32 cellular contexts compared by ENCODE assay signal in the genomic region with DNA sequence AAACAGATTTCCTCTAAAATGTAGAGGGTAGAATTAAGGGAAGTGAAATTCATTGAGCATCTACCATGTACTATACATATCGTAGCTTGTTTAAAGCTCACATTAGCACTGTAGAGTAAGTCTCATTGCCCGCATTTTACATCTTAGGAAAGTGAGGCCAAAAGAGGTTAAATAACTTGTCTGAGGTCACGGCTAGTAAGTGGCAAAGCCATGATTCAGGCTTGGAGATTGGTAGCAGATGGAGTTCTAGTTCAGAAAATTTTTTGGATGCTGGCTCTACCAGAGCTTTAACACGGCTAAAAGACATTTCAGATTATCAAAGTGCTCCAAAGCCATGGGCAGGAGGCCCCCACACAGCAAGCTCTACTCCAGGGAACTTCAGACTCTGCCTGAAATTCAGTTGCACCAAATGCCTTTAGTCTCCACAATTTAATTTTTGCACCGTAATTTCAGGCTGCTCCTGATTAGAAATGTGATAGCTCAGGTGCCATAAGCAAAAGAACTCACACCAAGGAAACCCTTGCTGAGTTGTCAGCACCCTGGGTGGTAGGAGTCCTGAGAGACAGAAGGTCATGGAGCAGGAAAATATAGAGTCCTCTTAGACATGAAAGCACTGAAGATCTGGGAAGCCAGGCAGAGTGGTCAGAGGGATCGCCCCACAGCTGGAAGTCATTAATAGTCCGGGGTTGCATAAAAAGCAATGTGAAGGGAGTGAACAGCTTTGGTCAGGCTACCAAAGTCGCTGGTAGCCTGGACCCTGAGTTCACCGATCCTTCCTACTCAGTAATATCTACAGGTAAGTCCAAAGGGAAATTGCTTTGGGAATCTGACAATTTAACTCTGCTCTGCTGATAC. TPM values are rescaled to one million over a fixed set of nuclear protein-coding genes. Genes with fewer than 3 reads are reported as not detected.
A peak's percentile ranks its signal among the peaks of the same experiment; 100 is the strongest.
DNase-seq lines count a peak whose midpoint lies in the region; ATAC-seq and TF ChIP-seq lines count a peak whose summit lies in the region.
"Had no signal": no experiment of that assay in that cellular context is flagged by ENCODE, and none has a peak within 500 bp of the region (broad histone marks: within the 10 kb centered on the region; RNA-seq: fewer than 3 reads in every experiment).

No MANE protein-coding gene starts in this region.

- H3K9me3 ChIP-seq in MG63 = no peaks in the 10 kb centered on the region
- H3K9me3 ChIP-seq: adrenal gland, BLaER1, thoracic aorta had no signal

- no peak for ATAC-seq in stimulated activated naive CD8-positive, alpha-beta T cell treated with anti-CD3 and anti-CD28 coated beads, Interleukin-15, amount 100 ng/mL, for 72 hours
- ATAC-seq: activated CD8-positive, alpha-beta memory T cell treated with anti-CD3 and anti-CD28 coated beads, Interleukin-2, amount 10 ng/mL, durations not matched to agents 7 days and 5 days; left lobe of liver; Panc1 had no signal

- H3K4me3 ChIP-seq in MG63 = no peak overlapping the region
- H3K4me3 ChIP-seq: adrenal gland, BLaER1, thoracic aorta had no signal

- peaks cover 32% of the 10 kb centered on the region for H3K27me3 ChIP-seq in MG63
- H3K27me3 ChIP-seq: adrenal gland, BLaER1 had no signal

- no peak overlapping the region for H3K4me3 Mint-ChIP-seq in HFFc6
- H3K4me3 Mint-ChIP-seq in stimulated activated naive CD8-positive, alpha-beta T cell treated with anti-CD3 and anti-CD28 coated beads, Interleukin-15, amount 100 ng/mL, for 72 hours = no peak overlapping the region
- H3K4me3 Mint-ChIP-seq: activated CD8-positive, alpha-beta memory T cell treated with anti-CD3 and anti-CD28 coated beads, Interleukin-2, amount 10 ng/mL, durations not matched to agents 7 days and 5 days; naive B cell had no signal

- H3K4me1 Mint-ChIP-seq in HFFc6 (ENCODE audit: low read depth) = peaks cover 26% of the 10 kb centered on the region
- no peaks in the 10 kb centered on the region for H3K4me1 Mint-ChIP-seq in stimulated activated naive CD8-positive, alpha-beta T cell treated with anti-CD3 and anti-CD28 coated beads, Interleukin-15, amount 100 ng/mL, for 72 hours
- H3K4me1 Mint-ChIP-seq: activated CD8-positive, alpha-beta memory T cell treated with anti-CD3 and anti-CD28 coated beads, Interleukin-2, amount 10 ng/mL, durations not matched to agents 7 days and 5 days had no signal

- TF ChIP-seq CTCF in AG09319 (IDR thresholded peaks at IDR 0.05; ENCODE audit: low read depth, low read length) (no peak), HFFc6 (IDR thresholded peaks at IDR 0.05) (no peak)

- no peaks in the 10 kb centered on the region for H3K9me3 Mint-ChIP-seq in HFFc6
- H3K9me3 Mint-ChIP-seq in stimulated activated naive CD8-positive, alpha-beta T cell treated with anti-CD3 and anti-CD28 coated beads, Interleukin-15, amount 100 ng/mL, for 72 hours = no peaks in the 10 kb centered on the region
- H3K9me3 Mint-ChIP-seq: naive B cell had no signal

- H3K36me3 Mint-ChIP-seq in HFFc6 (ENCODE audit: low read depth) = no peaks in the 10 kb centered on the region
- H3K36me3 Mint-ChIP-seq: activated CD8-positive, alpha-beta memory T cell treated with anti-CD3 and anti-CD28 coated beads, Interleukin-2, amount 10 ng/mL, durations not matched to agents 7 days and 5 days; naive B cell had no signal

- H3K36me3 ChIP-seq in MG63 = no peaks in the 10 kb centered on the region
- H3K36me3 ChIP-seq: adrenal gland, BLaER1, thoracic aorta had no signal

- no peak overlapping the region for H3K27ac Mint-ChIP-seq in HFFc6
- H3K27ac Mint-ChIP-seq in stimulated activated naive CD8-positive, alpha-beta T cell treated with anti-CD3 and anti-CD28 coated beads, Interleukin-15, amount 100 ng/mL, for 72 hours = no peak overlapping the region
- H3K27ac Mint-ChIP-seq: activated CD8-positive, alpha-beta memory T cell treated with anti-CD3 and anti-CD28 coated beads, Interleukin-2, amount 10 ng/mL, durations not matched to agents 7 days and 5 days; naive B cell had no signal

- DNase-seq in AG09319 (ENCODE audit: extremely low read depth, low read depth) (peak; percentile 50), HFFc6 (peak; percentile 16), fibroblast of gingiva (ENCODE audit: low read depth) (peak; percentile 73), myocyte (ENCODE audit: low read depth) (peak; percentile 26), NCI-H774 (lab: John Stamatoyannopoulos, UW) (no peak), MG63 (no peak), NCI-H69 (lab: John Stamatoyannopoulos, UW) (no peak)
- DNase-seq in stimulated activated naive CD8-positive, alpha-beta T cell treated with anti-CD3 and anti-CD28 coated beads, Interleukin-15, amount 100 ng/mL, for 72 hours = no peak
- DNase-seq: activated CD4-positive, alpha-beta T cell treated with anti-CD3 and anti-CD28 coated beads, Interleukin-2, amount 50 U/mL, for 1 hour; activated CD8-positive, alpha-beta memory T cell treated with anti-CD3 and anti-CD28 coated beads, Interleukin-2, amount 10 ng/mL, durations not matched to agents 7 days and 5 days; activated naive CD4-positive, alpha-beta T cell; activated T-cell treated with anti-CD3 and anti-CD28 coated beads, Interleukin-2, amount 50 U/mL, for 48 hours; adrenal gland; effector CD8-positive, alpha-beta T cell; GF-D8; GOT3; hypothalamus; naive B cell; NCI-H1092 treated with DMSO at 0.1 percent for 48 hours; NCI-H187; NCI-H524; nucleus accumbens; SHP77 treated with DMSO at 0.1 percent for 48 hours; stimulated activated naive CD4-positive, alpha-beta T cell treated with Interleukin-2 at 50 U/mL for 16 hours; T1000 had no signal

- peaks cover 27% of the 10 kb centered on the region for H3K27me3 Mint-ChIP-seq in HFFc6 (ENCODE audit: insufficient read depth)
- H3K27me3 Mint-ChIP-seq in stimulated activated naive CD8-positive, alpha-beta T cell treated with anti-CD3 and anti-CD28 coated beads, Interleukin-15, amount 100 ng/mL, for 72 hours = peaks cover 62% of the 10 kb centered on the region

RNA-seq across cellular contexts. Expression of a gene that starts 55.2 kb away (rescaled TPM):
- total RNA-seq in HFFc6 (2021; fragmentation: NEBNext Ultra II Directional; extraction: Animal tissue kit (Norgen Biotek cat#: 25700)) = not detected
- total RNA-seq in myocyte = not detected in 2 replicates
- polyA plus RNA-seq in myocyte (2012) = 0.30 TPM
- total RNA-seq in MG63 (2014; rRNA removed; shearing (Covaris generic); ENCODE audit: low replicate concordance) = not detected in 2 replicates
- total RNA-seq: activated CD8-positive, alpha-beta memory T cell treated with anti-CD3 and anti-CD28 coated beads, Interleukin-2, amount 10 ng/mL, durations not matched to agents 7 days and 5 days; epithelial cell of proximal tubule; HT-29; pulmonary artery endothelial cell; thoracic aorta had no signal

Comparison
In these comparisons a context has a peak if more than half of its experiments do, and no peak if none do; other contexts are left out.
1. DNase-seq: peak in AG09319 (single experiment), HFFc6 (single experiment), fibroblast of gingiva (single experiment) and myocyte (single experiment); none in NCI-H774 (single experiment), MG63 (single experiment), stimulated activated naive CD8-positive, alpha-beta T cell treated with anti-CD3 and anti-CD28 coated beads, Interleukin-15, amount 100 ng/mL, for 72 hours (0 of 2) and NCI-H69 (single experiment).